In genomic region chr6:105705608-105706007, GRCh38 we compare ENCODE assay signal across 35 cellular contexts.
"Had no signal": no experiment of that assay in that cellular context is flagged by ENCODE, and none has a peak within 500 bp of the region (broad histone marks: within the 10 kb centered on the region; RNA-seq: fewer than 3 reads in every experiment).

No MANE protein-coding gene starts in this region.

- H3K27me3 ChIP-seq: MG63 had no signal

- DNase-seq: Kasumi-1, MG63, MM.1S, MV-4-11, NCI-H1048, NCI-H1092, NCI-H1092 treated with DMSO at 0.1 percent for 48 hours, NCI-H1105, NCI-H1105 treated with DMSO at 0.1 percent for 48 hours, NCI-H1417, NCI-H1417 treated with DMSO at 0.1 percent for 48 hours, NCI-H1436, NCI-H1436 treated with DMSO at 0.1 percent for 48 hours, NCI-H146, NCI-H1694, NCI-H1694 treated with DMSO at 0.1 percent for 48 hours, NCI-H187, NCI-H187 treated with DMSO at 0.1 percent for 48 hours, NCI-H1930, NCI-H2029, NCI-H2029 treated with DMSO at 0.1 percent for 48 hours, NCI-H2081, NCI-H2081 treated with DMSO at 0.1 percent for 48 hours, NCI-H2107, NCI-H2171, NCI-H2171 treated with DMSO at 0.1 percent for 48 hours, NCI-H2227 treated with DMSO at 0.1 percent for 48 hours, NCI-H226, NCI-H345, NCI-H446, NCI-H446 treated with DMSO at 0.1 percent for 48 hours, NCI-H510A, NCI-H510A treated with DMSO at 0.1 percent for 48 hours, NCI-H524, NCI-H524 treated with DMSO at 0.1 percent for 48 hours had no signal

- H3K36me3 ChIP-seq: MG63 had no signal

- H3K9me3 ChIP-seq: MG63 had no signal

- H3K4me3 ChIP-seq: MG63 had no signal
